29 cellular contexts compared by ENCODE assay signal in genomic region chr6:89526563-89526869, GRCh38.
"Had no signal": no experiment of that assay in that cellular context is flagged by ENCODE, and none has a peak within 500 bp of the region (broad histone marks: within the 10 kb centered on the region; RNA-seq: fewer than 3 reads in every experiment).

No MANE protein-coding gene starts in this region.

- H3K4me1 ChIP-seq: breast epithelium had no signal

- H3K4me3 ChIP-seq: breast epithelium, cardiac muscle cell, coronary artery, dorsolateral prefrontal cortex, heart left ventricle had no signal

- H3K27me3 ChIP-seq: breast epithelium, cardiac muscle cell, dorsolateral prefrontal cortex, heart left ventricle had no signal

- H3K36me3 ChIP-seq: breast epithelium, cardiac muscle cell, heart left ventricle, WERI-Rb-1 had no signal

- ATAC-seq: activated CD4-positive, CD25-positive, alpha-beta regulatory T cell treated with anti-CD3 and anti-CD28 coated beads, Interleukin-2, amount 50 U/mL, for 24 hours; activated CD8-positive, alpha-beta T cell treated with anti-CD3 and anti-CD28 coated beads for 36 hours; activated T-cell treated with anti-CD3 and anti-CD28 coated beads, Interleukin-2, amount 50 U/mL, for 4 hours; activated T-helper 17 cell treated with anti-CD3 and anti-CD28 coated beads, Interleukin-2, amount 50 U/mL, for 72 hours; T-helper 17 cell had no signal

- DNase-seq: activated B cell treated with CpG ODN at 0.5 μM for 24 hours; activated CD4-positive, alpha-beta T cell treated with anti-CD3 and anti-CD28 coated beads for 48 hours; activated CD4-positive, alpha-beta T cell treated with anti-CD3 and anti-CD28 coated beads, Interleukin-2, amount 50 U/mL, for 1 hour; activated CD4-positive, alpha-beta T cell treated with anti-CD3 and anti-CD28 coated beads, Interleukin-2, amount 50 U/mL, for 48 hours; activated CD8-positive, alpha-beta memory T cell treated with anti-CD3 and anti-CD28 coated beads for 24 hours; activated CD8-positive, alpha-beta T cell treated with anti-CD3 and anti-CD28 coated beads for 36 hours; activated effector memory CD4-positive, alpha-beta T cell treated with Interleukin-2 at 50 U/mL for 16 hours; activated gamma-delta T cell treated with Interleukin-2 at 50 U/mL for 16 hours; activated naive CD4-positive, alpha-beta T cell treated with anti-CD3 and anti-CD28 coated beads, Interleukin-2, amount 50 U/mL, for 16 hours; activated naive CD4-positive, alpha-beta T cell treated with Interleukin-2 at 50 U/mL for 16 hours; activated T-cell treated with anti-CD3 and anti-CD28 coated beads, Interleukin-2, amount 50 U/mL, for 4 hours; amniotic stem cell; anterior cingulate cortex; central memory CD4-positive, alpha-beta T cell; dorsolateral prefrontal cortex; effector memory CD4-positive, alpha-beta T cell; endodermal cell; foreskin fibroblast; glutamatergic neuron; heart left ventricle; T-helper 1 cell; T-helper 17 cell; T1000; WERI-Rb-1 had no signal

- H3K9me3 ChIP-seq: breast epithelium, heart left ventricle had no signal

- H3K27ac ChIP-seq: breast epithelium, dorsolateral prefrontal cortex, heart left ventricle, WERI-Rb-1 had no signal
